ENCODE assay signal across 8 cellular contexts in the genomic region with DNA sequence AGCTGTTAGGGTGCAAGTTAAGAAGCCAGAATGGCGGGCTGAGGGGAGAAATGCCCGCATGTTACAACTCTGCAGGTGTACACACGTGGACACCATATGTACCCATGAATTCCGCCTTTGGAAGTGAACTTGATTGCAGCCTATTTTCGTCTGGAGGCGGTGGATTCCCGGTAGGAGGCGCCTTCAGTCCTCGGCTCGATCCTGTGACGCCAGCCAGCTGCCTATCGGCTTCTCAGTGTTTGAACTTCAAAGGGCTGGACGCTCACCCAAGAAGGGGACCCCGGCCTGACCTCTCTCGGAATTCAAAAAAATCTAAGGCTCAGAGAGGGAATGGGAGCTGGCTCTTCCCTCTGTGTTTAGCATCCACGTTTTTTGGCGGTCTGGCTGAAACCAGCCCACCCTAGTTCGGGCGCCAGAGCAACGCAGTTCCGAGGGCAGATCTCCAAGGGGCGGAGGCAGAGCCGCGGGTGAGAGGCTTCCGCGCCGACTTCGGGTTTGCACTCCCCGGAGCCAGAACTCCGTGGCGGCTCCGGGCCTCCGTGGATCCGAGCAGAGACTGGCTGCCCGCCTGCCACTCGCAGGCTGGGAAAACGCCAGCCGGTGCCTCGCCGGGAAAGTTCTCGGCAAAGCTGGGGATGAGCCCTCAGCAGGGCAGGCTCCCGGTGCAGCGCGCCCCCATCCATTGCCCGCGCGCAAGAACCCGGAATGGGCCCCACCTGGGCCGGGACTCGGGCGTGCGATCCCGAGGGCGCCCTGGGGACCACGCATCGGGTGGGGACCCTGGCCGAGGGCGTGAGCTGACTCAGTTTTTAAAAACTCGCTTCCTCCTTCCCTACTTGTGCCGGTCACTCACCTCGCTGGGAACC. TPM values are rescaled to one million over a fixed set of nuclear protein-coding genes. Genes with fewer than 3 reads are reported as not detected.
DNase-seq lines count a peak whose midpoint lies in the region; ATAC-seq and TF ChIP-seq lines count a peak whose summit lies in the region.

No MANE protein-coding gene starts in this region.

- ATAC-seq in activated naive CD8-positive, alpha-beta T cell treated with anti-CD3 and anti-CD28 coated beads, Interleukin-2, amount 50 U/mL, for 24 hours = no peak
- no peak for ATAC-seq in stimulated activated memory B cell treated with anti-CD40 and anti-IgM and Interleukin-4, amounts not matched to agents 10 μg/mL and 1 μg/mL and 100 μg/mL, for 72 hours
- no peak for ATAC-seq in HG03039 (IDR thresholded peaks at IDR 0.05; ENCODE audit: unreplicated experiment)

- peak; percentile 82 for TF ChIP-seq CTCF in AG04450 (IDR thresholded peaks at IDR 0.05; ENCODE audit: low read depth, low read length)
- TF ChIP-seq CTCF in GM13976 (IDR thresholded peaks at IDR 0.05; ENCODE audit: borderline replicate concordance, control extremely low read depth, extremely low read depth, insufficient read depth, missing control alignments) = peak; percentile 40
- no peak for TF ChIP-seq CTCF in glutamatergic neuron (IDR thresholded peaks at IDR 0.05; ENCODE audit: partially characterized antibody, unreplicated experiment)
- peak; percentile 85 for TF ChIP-seq CTCF in neural cell (IDR thresholded peaks at IDR 0.05; ENCODE audit: poor library complexity, severe bottlenecking)

- H3K9me3 ChIP-seq in AG04450 (ENCODE audit: control insufficient read depth, insufficient read depth, low read length) (no peaks in the 10 kb centered on the region; the same call in 1 of the 2 replicates), neural cell (ENCODE audit: low read length) (no peaks in the 10 kb centered on the region)

- peaks cover 63% of the 10 kb centered on the region for H3K27me3 Mint-ChIP-seq in activated naive CD8-positive, alpha-beta T cell treated with anti-CD3 and anti-CD28 coated beads, Interleukin-2, amount 50 U/mL, for 24 hours
- peaks cover 16% of the 10 kb centered on the region for H3K27me3 Mint-ChIP-seq in glutamatergic neuron (ENCODE audit: unreplicated experiment)
- H3K27me3 Mint-ChIP-seq in stimulated activated memory B cell treated with anti-CD40 and anti-IgM and Interleukin-4, amounts not matched to agents 10 μg/mL and 1 μg/mL and 100 μg/mL, for 72 hours = peaks cover 75% of the 10 kb centered on the region

- POLR2A ChIA-PET in AG04450 (lab: Yijun Ruan, JAX) = interaction anchor here (0.6 kb wide), 1 partner anchor 24 kb away, joined by 3 read pairs; no protein-coding TSS in a partner anchor

- H3K27ac ChIP-seq in AG04450 (ENCODE audit: low read depth, low read length) (peak overlapping the region; percentile 65), neural cell (ENCODE audit: low read length) (no peak overlapping the region)

- no peaks in the 10 kb centered on the region for H3K9me2 ChIP-seq in neural cell (ENCODE audit: insufficient read depth, low read length)

- H3K4me3 Mint-ChIP-seq in activated naive CD8-positive, alpha-beta T cell treated with anti-CD3 and anti-CD28 coated beads, Interleukin-2, amount 50 U/mL, for 24 hours = peak overlapping the region; percentile 45
- H3K4me3 Mint-ChIP-seq in glutamatergic neuron (ENCODE audit: unreplicated experiment) = peak overlapping the region; percentile 91
- H3K4me3 Mint-ChIP-seq in stimulated activated memory B cell treated with anti-CD40 and anti-IgM and Interleukin-4, amounts not matched to agents 10 μg/mL and 1 μg/mL and 100 μg/mL, for 72 hours = no peak overlapping the region

- in situ Hi-C loops in GM13976 (cut with MboI; ENCODE audit: low sequenced_read_pairs, unreplicated experiment) = no loop called here

- DNase-seq in AG04450 (ENCODE audit: low read depth, low spot score) (peak; percentile 74), GM13976 (ENCODE audit: low spot score) (peak; percentile 57), NCI-H446 (lab: John Stamatoyannopoulos, UW) (peak; percentile 54 to 74), glutamatergic neuron (peak; percentile 77)
- peak; percentile 35 for DNase-seq in activated naive CD8-positive, alpha-beta T cell treated with anti-CD3 and anti-CD28 coated beads, Interleukin-2, amount 50 U/mL, for 24 hours

- no peaks in the 10 kb centered on the region for H3K9me3 Mint-ChIP-seq in activated naive CD8-positive, alpha-beta T cell treated with anti-CD3 and anti-CD28 coated beads, Interleukin-2, amount 50 U/mL, for 24 hours
- H3K9me3 Mint-ChIP-seq in glutamatergic neuron (ENCODE audit: unreplicated experiment) = peaks cover 11% of the 10 kb centered on the region
- H3K9me3 Mint-ChIP-seq in stimulated activated memory B cell treated with anti-CD40 and anti-IgM and Interleukin-4, amounts not matched to agents 10 μg/mL and 1 μg/mL and 100 μg/mL, for 72 hours = peaks cover 4% of the 10 kb centered on the region

- H3K79me2 ChIP-seq in neural cell (replicated peaks; ENCODE audit: insufficient read depth, low read length) = no peaks in the 10 kb centered on the region

- H3K4me1 Mint-ChIP-seq in activated naive CD8-positive, alpha-beta T cell treated with anti-CD3 and anti-CD28 coated beads, Interleukin-2, amount 50 U/mL, for 24 hours = peaks cover 27% of the 10 kb centered on the region
- peaks cover 20% of the 10 kb centered on the region for H3K4me1 Mint-ChIP-seq in glutamatergic neuron (ENCODE audit: low read depth, unreplicated experiment)
- H3K4me1 Mint-ChIP-seq in stimulated activated memory B cell treated with anti-CD40 and anti-IgM and Interleukin-4, amounts not matched to agents 10 μg/mL and 1 μg/mL and 100 μg/mL, for 72 hours = peaks cover 28% of the 10 kb centered on the region

- H3K4me3 ChIP-seq in AG04450 (ENCODE audit: low read depth, low read length) (peak overlapping the region; percentile 71), neural cell (ENCODE audit: low read length) (peak overlapping the region; percentile 83)

- H3K27me3 ChIP-seq in AG04450 (ENCODE audit: control insufficient read depth, insufficient read depth, low read length) (peaks cover 8% of the 10 kb centered on the region), neural cell (ENCODE audit: insufficient read depth, low read depth, low read length) (peaks cover 32% of the 10 kb centered on the region)

- TF ChIP-seq EP300 in neural cell (conservative IDR thresholded peaks at IDR 0.05; ENCODE audit: poor library complexity, severe bottlenecking) = no peak

- no peaks in the 10 kb centered on the region for H3K36me3 Mint-ChIP-seq in activated naive CD8-positive, alpha-beta T cell treated with anti-CD3 and anti-CD28 coated beads, Interleukin-2, amount 50 U/mL, for 24 hours (ENCODE audit: low read depth)
- no peaks in the 10 kb centered on the region for H3K36me3 Mint-ChIP-seq in glutamatergic neuron (ENCODE audit: unreplicated experiment)
- H3K36me3 Mint-ChIP-seq in stimulated activated memory B cell treated with anti-CD40 and anti-IgM and Interleukin-4, amounts not matched to agents 10 μg/mL and 1 μg/mL and 100 μg/mL, for 72 hours = no peaks in the 10 kb centered on the region

- H3K4me2 ChIP-seq in neural cell (ENCODE audit: low read length) = peak overlapping the region; percentile 88

- no peaks in the 10 kb centered on the region for H3K36me3 ChIP-seq in neural cell (ENCODE audit: insufficient read depth, low read length)

- no peaks in the 10 kb centered on the region for H3F3A ChIP-seq in neural cell (ENCODE audit: insufficient read depth, low read length, poor library complexity, severe bottlenecking)

- CTCF ChIA-PET in AG04450 (lab: Charles Lee) = interaction anchor here (0.6 to 4.1 kb wide), 34 partner anchors 8 to 279 kb away, joined by 3 to 65 read pairs (median 4); no protein-coding TSS in a partner anchor

- no peak overlapping the region for H2AFZ ChIP-seq in neural cell (ENCODE audit: low read depth, low read length)

- H3K27ac Mint-ChIP-seq in activated naive CD8-positive, alpha-beta T cell treated with anti-CD3 and anti-CD28 coated beads, Interleukin-2, amount 50 U/mL, for 24 hours = no peak overlapping the region
- H3K27ac Mint-ChIP-seq in glutamatergic neuron (ENCODE audit: unreplicated experiment) = no peak overlapping the region
- H3K27ac Mint-ChIP-seq in stimulated activated memory B cell treated with anti-CD40 and anti-IgM and Interleukin-4, amounts not matched to agents 10 μg/mL and 1 μg/mL and 100 μg/mL, for 72 hours = no peak overlapping the region

- no peaks in the 10 kb centered on the region for H4K20me1 ChIP-seq in neural cell (ENCODE audit: insufficient read depth)

- H3K9ac ChIP-seq in neural cell (ENCODE audit: low read length) = peak overlapping the region; percentile 50

- peak; percentile 80 for TF ChIP-seq RAD21 in neural cell (conservative IDR thresholded peaks at IDR 0.05)

TF ChIP-seq in neural cell, 6 proteins besides CTCF, POLR2A, EP300 and RAD21 (continues in another document):
- TF ChIP-seq, protein P1, sequence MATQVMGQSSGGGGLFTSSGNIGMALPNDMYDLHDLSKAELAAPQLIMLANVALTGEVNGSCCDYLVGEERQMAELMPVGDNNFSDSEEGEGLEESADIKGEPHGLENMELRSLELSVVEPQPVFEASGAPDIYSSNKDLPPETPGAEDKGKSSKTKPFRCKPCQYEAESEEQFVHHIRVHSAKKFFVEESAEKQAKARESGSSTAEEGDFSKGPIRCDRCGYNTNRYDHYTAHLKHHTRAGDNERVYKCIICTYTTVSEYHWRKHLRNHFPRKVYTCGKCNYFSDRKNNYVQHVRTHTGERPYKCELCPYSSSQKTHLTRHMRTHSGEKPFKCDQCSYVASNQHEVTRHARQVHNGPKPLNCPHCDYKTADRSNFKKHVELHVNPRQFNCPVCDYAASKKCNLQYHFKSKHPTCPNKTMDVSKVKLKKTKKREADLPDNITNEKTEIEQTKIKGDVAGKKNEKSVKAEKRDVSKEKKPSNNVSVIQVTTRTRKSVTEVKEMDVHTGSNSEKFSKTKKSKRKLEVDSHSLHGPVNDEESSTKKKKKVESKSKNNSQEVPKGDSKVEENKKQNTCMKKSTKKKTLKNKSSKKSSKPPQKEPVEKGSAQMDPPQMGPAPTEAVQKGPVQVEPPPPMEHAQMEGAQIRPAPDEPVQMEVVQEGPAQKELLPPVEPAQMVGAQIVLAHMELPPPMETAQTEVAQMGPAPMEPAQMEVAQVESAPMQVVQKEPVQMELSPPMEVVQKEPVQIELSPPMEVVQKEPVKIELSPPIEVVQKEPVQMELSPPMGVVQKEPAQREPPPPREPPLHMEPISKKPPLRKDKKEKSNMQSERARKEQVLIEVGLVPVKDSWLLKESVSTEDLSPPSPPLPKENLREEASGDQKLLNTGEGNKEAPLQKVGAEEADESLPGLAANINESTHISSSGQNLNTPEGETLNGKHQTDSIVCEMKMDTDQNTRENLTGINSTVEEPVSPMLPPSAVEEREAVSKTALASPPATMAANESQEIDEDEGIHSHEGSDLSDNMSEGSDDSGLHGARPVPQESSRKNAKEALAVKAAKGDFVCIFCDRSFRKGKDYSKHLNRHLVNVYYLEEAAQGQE (IDR thresholded peaks at IDR 0.05; ENCODE audit: borderline replicate concordance) = no peak
- no peak for TF ChIP-seq POLR2AphosphoS5 (IDR thresholded peaks at IDR 0.05)
- peak; percentile 69 for TF ChIP-seq MXI1 (conservative IDR thresholded peaks at IDR 0.05; ENCODE audit: poor library complexity, severe bottlenecking)
- TF ChIP-seq TAF1 (IDR thresholded peaks at IDR 0.05; ENCODE audit: low read depth) = no peak
- TF ChIP-seq SMC3 (conservative IDR thresholded peaks at IDR 0.05; ENCODE audit: poor library complexity) = peak; percentile 83

RNA-seq across cellular contexts. Expression of gene TMEM51, which starts 1.0 kb away (rescaled TPM):
- 25.5 and 28.6 TPM in 2 replicates for polyA plus RNA-seq in AG04450 (2011; rRNA removed)
- polyA minus RNA-seq in AG04450 (2011; rRNA and poly(A)+ RNA removed) = 9.0 and 13.6 TPM in 2 replicates
- 3.2 TPM for total RNA-seq in glutamatergic neuron (ENCODE audit: unreplicated experiment)
- polyA plus RNA-seq in neural cell = 0.76 and 1.7 TPM in 2 replicates
- polyA minus RNA-seq in neural cell = 0.35 TPM in 1 of 2 replicates, not detected in the other
